27 cellular contexts compared by ENCODE assay signal in the genomic region with DNA sequence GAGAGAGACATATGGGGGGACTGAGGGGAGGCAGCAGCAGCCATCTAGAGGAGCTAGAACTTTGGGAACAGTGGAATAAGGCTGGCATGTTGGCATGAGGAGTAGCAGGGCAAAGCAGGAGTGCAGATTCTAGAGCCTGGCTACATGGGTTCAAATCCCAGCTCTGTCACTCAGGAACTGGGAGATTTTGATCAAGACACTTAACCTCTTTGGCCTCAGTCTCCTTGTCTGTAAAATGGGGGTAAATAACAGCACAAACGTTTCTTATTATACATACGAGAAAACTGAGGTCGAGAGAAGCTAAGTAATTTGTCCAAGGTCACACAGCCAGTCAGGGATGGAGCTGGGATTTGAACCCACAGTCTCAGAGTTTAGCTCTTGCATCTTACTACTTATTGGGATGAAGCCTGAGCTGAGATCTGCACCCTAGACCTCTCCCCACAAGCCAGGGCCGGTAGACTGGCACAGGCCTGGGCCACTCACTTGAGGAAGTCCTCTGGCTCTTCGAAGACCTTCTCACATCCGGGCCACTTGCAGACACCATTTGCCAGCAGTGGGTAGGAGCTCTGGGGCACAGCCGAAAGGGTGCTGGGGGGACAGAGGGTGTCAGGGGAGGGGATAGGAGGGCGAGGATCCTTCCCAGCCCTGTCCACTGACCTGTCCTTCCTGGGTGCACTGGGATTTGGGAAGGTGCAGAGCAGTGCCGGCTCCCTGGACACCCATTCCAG. TPM values are rescaled to one million over a fixed set of nuclear protein-coding genes. Genes with fewer than 3 reads are reported as not detected.
"Had no signal": no experiment of that assay in that cellular context is flagged by ENCODE, and none has a peak within 500 bp of the region (broad histone marks: within the 10 kb centered on the region; RNA-seq: fewer than 3 reads in every experiment).

No MANE protein-coding gene starts in this region.

- H3K9me3 Mint-ChIP-seq: activated CD4-positive, alpha-beta T cell treated with anti-CD3 and anti-CD28 coated beads, Interleukin-2, amount 10 ng/mL, durations not matched to agents 7 days and 5 days; activated T-cell treated with anti-CD3 and anti-CD28 coated beads, Interleukin-2, amount 50 U/mL, for 4 hours; activated T-helper 2 cell treated with anti-CD3 and anti-CD28 coated beads, Interferon-gamma antibody, Interleukin-2, Interleukin-4, amounts not matched to agents 10 μg/mL and 5 μg/mL and 100 μg/mL, durations not matched to agents 14 hours and 24 hours and 36 hours; natural killer cell; T-helper 2 cell treated with Interferon-gamma antibody and Interleukin-4, amounts not matched to agents 5 μg/mL and 100 μg/mL, for 36 hours had no signal

- H3K4me3 Mint-ChIP-seq: activated CD4-positive, alpha-beta T cell treated with anti-CD3 and anti-CD28 coated beads, Interleukin-2, amount 10 ng/mL, durations not matched to agents 7 days and 5 days; activated T-cell treated with anti-CD3 and anti-CD28 coated beads, Interleukin-2, amount 50 U/mL, for 4 hours; mesothelial cell of epicardium; natural killer cell; T-helper 2 cell treated with Interferon-gamma antibody and Interleukin-4, amounts not matched to agents 5 μg/mL and 100 μg/mL, for 36 hours had no signal

- H3K4me3 ChIP-seq: adrenal gland, dorsolateral prefrontal cortex, esophagus squamous epithelium, gastrocnemius medialis, left ventricle myocardium inferior, thoracic aorta, upper lobe of left lung had no signal

- H3K27me3 ChIP-seq: esophagus squamous epithelium, gastrocnemius medialis, upper lobe of left lung had no signal

- H3K4me1 ChIP-seq: adrenal gland, esophagus squamous epithelium, gastrocnemius medialis, left ventricle myocardium inferior, upper lobe of left lung had no signal

- H3K9me3 ChIP-seq: adrenal gland, esophagus squamous epithelium, gastrocnemius medialis, left ventricle myocardium inferior, thoracic aorta, upper lobe of left lung had no signal

- H3K27me3 Mint-ChIP-seq: activated CD4-positive, alpha-beta T cell treated with anti-CD3 and anti-CD28 coated beads, Interleukin-2, amount 10 ng/mL, durations not matched to agents 7 days and 5 days had no signal

- H3K27ac ChIP-seq: adrenal gland, dorsolateral prefrontal cortex, esophagus squamous epithelium, gastrocnemius medialis, left ventricle myocardium inferior, thoracic aorta, upper lobe of left lung, VCaP had no signal

- ATAC-seq: activated CD4-positive, CD25-positive, alpha-beta regulatory T cell treated with anti-CD3 and anti-CD28 coated beads, Interleukin-2, amount 50 U/mL, for 24 hours; activated T-cell treated with anti-CD3 and anti-CD28 coated beads, Interleukin-2, amount 50 U/mL, for 4 hours; gastrocnemius medialis; natural killer cell had no signal

- H3K36me3 ChIP-seq: adrenal gland, esophagus squamous epithelium, gastrocnemius medialis, left ventricle myocardium inferior, thoracic aorta, upper lobe of left lung had no signal

- DNase-seq: activated CD4-positive, alpha-beta T cell treated with anti-CD3 and anti-CD28 coated beads, Interleukin-2, amount 10 ng/mL, durations not matched to agents 7 days and 5 days; activated CD8-positive, alpha-beta memory T cell treated with anti-CD3 and anti-CD28 coated beads, Interleukin-2, amount 50 U/mL, for 48 hours; activated naive CD4-positive, alpha-beta T cell; activated T-cell treated with anti-CD3 and anti-CD28 coated beads, Interleukin-2, amount 50 U/mL, for 4 hours; adrenal gland; central memory CD4-positive, alpha-beta T cell; dorsolateral prefrontal cortex; esophagus squamous epithelium; gastrocnemius medialis; hippocampal formation; left ventricle myocardium inferior; natural killer cell; retina; stimulated activated CD4-positive, alpha-beta T cell treated with anti-CD3 and anti-CD28 coated beads, Interleukin-2, amount 100 ng/mL, for 48 hours; stimulated activated CD8-positive, alpha-beta memory T cell treated with anti-CD3 and anti-CD28 coated beads, Interleukin-4, amount 100 ng/mL, for 48 hours; stimulated activated naive CD4-positive, alpha-beta T cell had no signal

- H3K27ac Mint-ChIP-seq: activated T-helper 2 cell treated with anti-CD3 and anti-CD28 coated beads, Interferon-gamma antibody, Interleukin-2, Interleukin-4, amounts not matched to agents 10 μg/mL and 5 μg/mL and 100 μg/mL, durations not matched to agents 14 hours and 24 hours and 36 hours; mesothelial cell of epicardium; natural killer cell; progenitor cell of endocrine pancreas; T-helper 2 cell treated with Interferon-gamma antibody and Interleukin-4, amounts not matched to agents 5 μg/mL and 100 μg/mL, for 36 hours had no signal

- H3K4me1 Mint-ChIP-seq: mesothelial cell of epicardium had no signal

- H3K36me3 Mint-ChIP-seq: mesothelial cell of epicardium, natural killer cell had no signal

RNA-seq across cellular contexts. Expression of gene FOXP3, which starts 8.1 kb away (rescaled TPM):
- total RNA-seq: gastrocnemius medialis, left ventricle myocardium inferior, lung microvascular endothelial cell, thoracic aorta had no signal

RNA-seq across cellular contexts. Expression of gene CACNA1F, which starts 23.3 kb away (rescaled TPM):
- total RNA-seq: astrocyte, gastrocnemius medialis, osteocyte had no signal

RNA-seq across cellular contexts. Expression of gene GAGE10, which starts 47.0 kb away (rescaled TPM):
- total RNA-seq: activated CD4-positive, alpha-beta T cell treated with anti-CD3 and anti-CD28 coated beads, Interleukin-2, amount 10 ng/mL, durations not matched to agents 7 days and 5 days; activated T-cell treated with anti-CD3 and anti-CD28 coated beads, Interleukin-2, amount 50 U/mL, for 4 hours; activated T-helper 2 cell treated with anti-CD3 and anti-CD28 coated beads, Interferon-gamma antibody, Interleukin-2, Interleukin-4, amounts not matched to agents 10 μg/mL and 5 μg/mL and 100 μg/mL, durations not matched to agents 14 hours and 24 hours and 36 hours; adrenal gland; astrocyte; esophagus squamous epithelium; gastrocnemius medialis; left ventricle myocardium inferior; lung microvascular endothelial cell; mesothelial cell of epicardium; natural killer cell; osteocyte; progenitor cell of endocrine pancreas; thoracic aorta; upper lobe of left lung had no signal
- polyA plus RNA-seq: adrenal gland had no signal
